ENCODE assay signal across 8 cellular contexts in the genomic region with DNA sequence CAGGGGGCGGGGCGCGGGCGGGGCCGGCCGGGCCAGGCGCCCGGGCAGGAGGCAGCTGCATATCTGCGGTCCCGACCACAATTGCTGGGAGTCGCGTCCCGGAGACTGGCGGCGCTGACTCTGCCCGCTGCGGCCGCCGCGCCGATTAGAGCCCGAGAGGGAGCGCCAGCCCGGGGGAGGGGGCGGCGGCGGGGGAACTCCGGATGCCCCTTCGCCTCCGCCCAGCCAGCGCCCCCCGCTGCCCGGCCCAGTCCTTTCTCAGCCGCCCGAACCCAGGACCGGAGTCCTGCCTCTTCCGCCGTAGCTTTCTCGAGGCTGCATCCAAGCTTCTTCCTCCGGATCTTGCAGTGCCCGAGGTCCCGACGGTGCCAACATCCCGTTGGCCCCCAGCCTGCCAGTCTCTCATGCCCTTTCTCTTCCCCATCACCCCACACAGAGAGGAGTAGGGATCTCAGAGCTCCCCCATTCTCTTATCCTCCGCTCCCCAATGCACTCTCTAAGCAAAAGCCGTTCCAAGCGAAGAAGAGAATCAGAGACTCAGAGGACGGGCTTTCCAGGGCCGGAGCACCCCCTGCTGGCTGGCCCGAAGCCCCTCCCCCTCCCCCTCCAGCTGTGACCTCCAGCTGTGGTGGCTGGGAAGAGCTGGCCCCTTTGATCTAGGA. TPM values are rescaled to one million over a fixed set of nuclear protein-coding genes. Genes with fewer than 3 reads are reported as not detected.
DNase-seq lines count a peak whose midpoint lies in the region; ATAC-seq and TF ChIP-seq lines count a peak whose summit lies in the region.

No MANE protein-coding gene starts in this region.

- ATAC-seq in SK-N-SH treated with all-trans-retinoic acid at 6 μM for 48 hours (peak; percentile 93), Right ventricle myocardium inferior (peak; percentile 95)

- H3K4me3 ChIP-seq in A673 (ENCODE audit: low read depth, low read length, poor library complexity, severe bottlenecking) (peak overlapping the region; percentile 56), ovary (peak overlapping the region; percentile 50), thyroid gland (replicated peaks in 1 of 3) (peak overlapping the region; percentile 15 to 56 (median 35))

- peak; percentile 72 for DNase-seq in A673 (ENCODE audit: low spot score)
- DNase-seq in Right ventricle myocardium inferior (ENCODE audit: missing footprints) = peak; percentile 83
- DNase-seq in ovary = peak; percentile 80 to 88 (median 85)
- DNase-seq in thyroid gland = peak; percentile 66 to 67

- H3K4me3 Mint-ChIP-seq in activated naive CD8-positive, alpha-beta T cell = peak overlapping the region; percentile 97

- intact Hi-C loops in A673 (cut with micrococcal nuclease; ENCODE audit: unreplicated experiment) (no loop called here), Right ventricle myocardium inferior (cut with DNase I) (loop anchor here (1.0 kb wide), 1 partner anchor 21 kb away; no protein-coding TSS in a partner anchor), ovary (cut with DNase I) (loop anchor here in 2 of 4 donors (1.0 to 2.0 kb wide), 2 partner anchors 20 kb away; no protein-coding TSS in a partner anchor), thyroid gland (cut with DNase I) (no loop called here)

- WGBS in ovary, 3 donors = 0 to 1% (median 1%) methylated on average over 48 to 49 of the region's 50 CpGs
- 0 to 1% methylated on average over 13 to 22 of the region's 50 CpGs for WGBS in thyroid gland, 2 donors

- peak; percentile 22 for TF ChIP-seq POLR2A in GM18526 (IDR thresholded peaks at IDR 0.05; ENCODE audit: extremely low read depth, insufficient read length)
- no peak for TF ChIP-seq POLR2A in ovary (IDR thresholded peaks at IDR 0.05)
- peak in 1 of 2 donors; percentile 38 for TF ChIP-seq POLR2A in thyroid gland (IDR thresholded peaks at IDR 0.05)

- no peaks in the 10 kb centered on the region for H3K27me3 ChIP-seq in A673 (replicated peaks; ENCODE audit: insufficient read depth, low read depth, low read length, poor library complexity)
- H3K27me3 ChIP-seq in ovary = no peaks in the 10 kb centered on the region
- H3K27me3 ChIP-seq in thyroid gland = no peaks in the 10 kb centered on the region

- no peaks in the 10 kb centered on the region for H3K36me3 Mint-ChIP-seq in activated naive CD8-positive, alpha-beta T cell

- POLR2A ChIA-PET in A673 (lab: Charles Lee; ENCODE audit: low non-redundant PET) = interaction anchor here (0.6 to 0.7 kb wide), 2 partner anchors 10 to 72 kb away, joined by 5 to 7 read pairs; no protein-coding TSS in a partner anchor

- no peaks in the 10 kb centered on the region for H3K9me3 Mint-ChIP-seq in activated naive CD8-positive, alpha-beta T cell (ENCODE audit: low read depth)

- peak overlapping the region; percentile 69 for H3K27ac ChIP-seq in A673 (ENCODE audit: low read depth, low read length, poor library complexity, severe bottlenecking)
- peak overlapping the region; percentile 46 to 73 for H3K27ac ChIP-seq in ovary
- H3K27ac ChIP-seq in thyroid gland = peak overlapping the region; percentile 16 to 85 (median 69)

- H3K36me3 ChIP-seq in A673 (ENCODE audit: insufficient read depth, low read length, poor library complexity, severe bottlenecking) (no peaks in the 10 kb centered on the region), ovary (no peaks in the 10 kb centered on the region), thyroid gland (no peaks in the 10 kb centered on the region)

- peak overlapping the region; percentile 86 for H3K27ac Mint-ChIP-seq in activated naive CD8-positive, alpha-beta T cell

- peaks cover 14% of the 10 kb centered on the region for H3K4me1 Mint-ChIP-seq in activated naive CD8-positive, alpha-beta T cell (ENCODE audit: low read depth)

- CTCF ChIA-PET in A673 (lab: Charles Lee) = interaction anchor here (0.5 to 2.8 kb wide), 10 partner anchors 10 to 227 kb away, joined by 3 to 15 read pairs (median 4); a partner anchor contains a TSS

- TF ChIP-seq EP300 in Ishikawa (IDR thresholded peaks at IDR 0.05; ENCODE audit: borderline replicate concordance) = no peak
- TF ChIP-seq EP300 in ovary (IDR thresholded peaks at IDR 0.05) = no peak

- no TSS peak for BruUV-seq in A673 (replicated peaks; lab: Mats Ljungman, UMichigan)

- peak; percentile 61 for TF ChIP-seq CTCF in A673 (conservative IDR thresholded peaks at IDR 0.05; ENCODE audit: low read depth, low read length)
- peak; percentile 74 to 83 (median 76) for TF ChIP-seq CTCF in ovary (IDR thresholded peaks at IDR 0.05)
- TF ChIP-seq CTCF in thyroid gland (IDR thresholded peaks at IDR 0.05) = peak; percentile 40 to 66 (median 56)

- peaks cover 1% of the 10 kb centered on the region for H3K27me3 Mint-ChIP-seq in activated naive CD8-positive, alpha-beta T cell

- peak; percentile 46; the same call in 1 of the 2 replicates for TF ChIP-seq RAD21 in Ishikawa (IDR thresholded peaks at IDR 0.05; ENCODE audit: low read depth)

- H3K4me1 ChIP-seq in A673 (ENCODE audit: insufficient read depth, low read length, poor library complexity, severe bottlenecking) = peaks cover 13% of the 10 kb centered on the region
- peaks cover 3% of the 10 kb centered on the region for H3K4me1 ChIP-seq in ovary (ENCODE audit: insufficient read depth)
- peaks cover 3 to 18% of the 10 kb centered on the region in 2 donors for H3K4me1 ChIP-seq in thyroid gland

- H3K9me3 ChIP-seq in A673 (ENCODE audit: low read depth, low read length, poor library complexity, severe bottlenecking) (no peaks in the 10 kb centered on the region), ovary (no peaks in the 10 kb centered on the region), thyroid gland (no peaks in the 10 kb centered on the region)

TF ChIP-seq in SK-N-SH treated with all-trans-retinoic acid at 6 μM for 48 hours, 23 proteins besides CTCF, POLR2A, EP300 and RAD21 (continues in another document):
- TF ChIP-seq ZC3H10 (CRISPR knock-in tag; IDR thresholded peaks at IDR 0.05) (no peak), GLIS3 (CRISPR knock-in tag; IDR thresholded peaks at IDR 0.05) (no peak), TCF4 (CRISPR knock-in tag; IDR thresholded peaks at IDR 0.05; ENCODE audit: borderline replicate concordance) (no peak), CSDC2 (CRISPR knock-in tag; IDR thresholded peaks at IDR 0.05) (no peak), OSR1 (CRISPR knock-in tag; IDR thresholded peaks at IDR 0.05) (no peak), ZNF8 (CRISPR knock-in tag; IDR thresholded peaks at IDR 0.05) (no peak), BACH2 (CRISPR knock-in tag; IDR thresholded peaks at IDR 0.05; ENCODE audit: borderline replicate concordance) (no peak)
- TF ChIP-seq, protein P1, sequence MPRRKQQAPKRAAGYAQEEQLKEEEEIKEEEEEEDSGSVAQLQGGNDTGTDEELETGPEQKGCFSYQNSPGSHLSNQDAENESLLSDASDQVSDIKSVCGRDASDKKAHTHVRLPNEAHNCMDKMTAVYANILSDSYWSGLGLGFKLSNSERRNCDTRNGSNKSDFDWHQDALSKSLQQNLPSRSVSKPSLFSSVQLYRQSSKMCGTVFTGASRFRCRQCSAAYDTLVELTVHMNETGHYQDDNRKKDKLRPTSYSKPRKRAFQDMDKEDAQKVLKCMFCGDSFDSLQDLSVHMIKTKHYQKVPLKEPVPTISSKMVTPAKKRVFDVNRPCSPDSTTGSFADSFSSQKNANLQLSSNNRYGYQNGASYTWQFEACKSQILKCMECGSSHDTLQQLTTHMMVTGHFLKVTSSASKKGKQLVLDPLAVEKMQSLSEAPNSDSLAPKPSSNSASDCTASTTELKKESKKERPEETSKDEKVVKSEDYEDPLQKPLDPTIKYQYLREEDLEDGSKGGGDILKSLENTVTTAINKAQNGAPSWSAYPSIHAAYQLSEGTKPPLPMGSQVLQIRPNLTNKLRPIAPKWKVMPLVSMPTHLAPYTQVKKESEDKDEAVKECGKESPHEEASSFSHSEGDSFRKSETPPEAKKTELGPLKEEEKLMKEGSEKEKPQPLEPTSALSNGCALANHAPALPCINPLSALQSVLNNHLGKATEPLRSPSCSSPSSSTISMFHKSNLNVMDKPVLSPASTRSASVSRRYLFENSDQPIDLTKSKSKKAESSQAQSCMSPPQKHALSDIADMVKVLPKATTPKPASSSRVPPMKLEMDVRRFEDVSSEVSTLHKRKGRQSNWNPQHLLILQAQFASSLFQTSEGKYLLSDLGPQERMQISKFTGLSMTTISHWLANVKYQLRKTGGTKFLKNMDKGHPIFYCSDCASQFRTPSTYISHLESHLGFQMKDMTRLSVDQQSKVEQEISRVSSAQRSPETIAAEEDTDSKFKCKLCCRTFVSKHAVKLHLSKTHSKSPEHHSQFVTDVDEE (CRISPR knock-in tag; IDR thresholded peaks at IDR 0.05) = no peak
- TF ChIP-seq, protein P2, sequence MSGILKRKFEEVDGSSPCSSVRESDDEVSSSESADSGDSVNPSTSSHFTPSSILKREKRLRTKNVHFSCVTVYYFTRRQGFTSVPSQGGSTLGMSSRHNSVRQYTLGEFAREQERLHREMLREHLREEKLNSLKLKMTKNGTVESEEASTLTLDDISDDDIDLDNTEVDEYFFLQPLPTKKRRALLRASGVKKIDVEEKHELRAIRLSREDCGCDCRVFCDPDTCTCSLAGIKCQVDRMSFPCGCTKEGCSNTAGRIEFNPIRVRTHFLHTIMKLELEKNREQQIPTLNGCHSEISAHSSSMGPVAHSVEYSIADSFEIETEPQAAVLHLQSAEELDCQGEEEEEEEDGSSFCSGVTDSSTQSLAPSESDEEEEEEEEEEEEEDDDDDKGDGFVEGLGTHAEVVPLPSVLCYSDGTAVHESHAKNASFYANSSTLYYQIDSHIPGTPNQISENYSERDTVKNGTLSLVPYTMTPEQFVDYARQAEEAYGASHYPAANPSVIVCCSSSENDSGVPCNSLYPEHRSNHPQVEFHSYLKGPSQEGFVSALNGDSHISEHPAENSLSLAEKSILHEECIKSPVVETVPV (CRISPR knock-in tag; IDR thresholded peaks at IDR 0.05) = no peak

RNA-seq across cellular contexts. Expression of a gene that starts 8.8 kb away (rescaled TPM):
- total RNA-seq in A673 (2021) = not detected in 2 replicates
- total RNA-seq in Right ventricle myocardium inferior = not detected
- not detected for total RNA-seq in ovary
- under 1 TPM; 0.02 to 0.10 TPM for polyA plus RNA-seq in ovary
- total RNA-seq in thyroid gland = not detected

RNA-seq across cellular contexts. Expression of a gene that starts 23.5 kb away (rescaled TPM):
- total RNA-seq in A673 (2021) (94.2 and 104 TPM in 2 replicates), Right ventricle myocardium inferior (38.5 TPM), ovary (10 to 100 TPM; 23.4 to 47.6 (median 43.0) TPM), thyroid gland (10 to 100 TPM; 45.6 to 67.6 (median 47.2) TPM)
- 10 to 100 TPM; 41.4 to 42.9 TPM for polyA plus RNA-seq in ovary

RNA-seq across cellular contexts. Expression of a gene that starts 35.0 kb away (rescaled TPM):
- 78.4 and 80.9 TPM in 2 replicates for total RNA-seq in A673 (2021)
- total RNA-seq in Right ventricle myocardium inferior = 31.3 TPM
- 100 to 1,000 TPM in 2 of 7 donors, 10 to 100 TPM in 5; 48.7 to 109 (median 90.8) TPM for total RNA-seq in ovary
- 10 to 100 TPM; 25.7 to 59.2 TPM for polyA plus RNA-seq in ovary
- 10 to 100 TPM; 55.9 to 73.1 (median 67.7) TPM for total RNA-seq in thyroid gland

RNA-seq across cellular contexts. Expression of a gene that starts 45.5 kb away (rescaled TPM):
- total RNA-seq in A673 (2021) = 102 and 111 TPM in 2 replicates
- 38.5 TPM for total RNA-seq in Right ventricle myocardium inferior
- 10 to 100 TPM; 45.3 to 80.3 (median 57.8) TPM for total RNA-seq in ovary
- polyA plus RNA-seq in ovary = 10 to 100 TPM; 29.9 to 75.5 TPM
- total RNA-seq in thyroid gland = 10 to 100 TPM; 36.7 to 63.8 (median 51.6) TPM

RNA-seq across cellular contexts. Expression of a gene that starts 49.6 kb away (rescaled TPM):
- total RNA-seq in A673 (2021) = 268 and 288 TPM in 2 replicates
- 392 TPM for total RNA-seq in Right ventricle myocardium inferior
- total RNA-seq in ovary = 1,000 to 10,000 TPM in 2 of 7 donors, 100 to 1,000 TPM in 5; 603 to 1,792 (median 728) TPM
- 1,000 to 10,000 TPM; 1,635 to 1,700 TPM for polyA plus RNA-seq in ovary
- total RNA-seq in thyroid gland = 1,000 to 10,000 TPM in 1 of 4 donors, 100 to 1,000 TPM in 3; 656 to 1,200 (median 763) TPM

Comparison
In these comparisons a context has a peak if more than half of its experiments do, and no peak if none do; other contexts are left out.
1. Peak in every context shown above with its lines: DNase-seq, ATAC-seq, H3K4me3 ChIP-seq and H3K27ac ChIP-seq.